In the genomic region with DNA sequence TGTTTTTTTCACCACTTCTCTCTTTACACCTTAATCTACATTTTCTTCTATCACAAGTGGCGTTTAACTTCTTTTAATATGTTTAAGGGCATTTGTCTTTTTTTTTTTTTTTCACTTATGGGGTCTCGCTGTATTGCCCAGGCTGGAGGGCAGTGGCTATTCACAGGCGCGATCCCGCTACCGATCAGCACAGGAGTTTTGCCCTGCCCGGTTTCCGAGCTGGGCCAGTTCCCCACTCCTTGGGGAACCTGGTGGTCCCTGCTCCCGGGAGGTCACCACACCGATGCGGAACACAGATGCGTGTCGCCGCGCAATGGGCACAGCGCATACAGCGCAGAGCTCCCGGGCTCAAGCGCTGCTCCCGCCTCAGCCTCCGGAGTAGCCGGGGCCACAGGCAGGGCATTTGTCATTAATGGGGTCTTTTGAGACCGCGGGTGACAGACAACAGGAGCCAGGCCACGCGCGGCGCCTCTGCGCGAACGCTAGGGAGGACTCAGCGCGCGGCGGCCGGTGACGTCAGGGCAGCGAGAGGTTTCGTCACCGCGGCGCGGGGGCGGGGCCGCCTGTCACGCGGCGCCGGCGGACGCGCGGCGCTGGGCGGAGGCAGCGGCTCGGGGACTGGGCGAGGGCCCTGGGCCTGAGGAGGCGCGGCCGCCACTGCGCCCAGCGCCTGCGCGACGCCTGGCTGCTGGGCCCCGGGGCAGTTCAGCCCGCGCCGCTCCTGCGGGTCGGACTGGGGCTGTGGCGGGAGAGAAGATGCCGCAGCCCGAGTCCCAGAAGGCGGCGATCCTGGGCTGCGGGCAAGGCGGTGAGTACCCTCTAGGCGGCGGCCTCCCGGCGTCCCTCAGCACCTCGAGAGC, we compare ENCODE assay signal across 8 cellular contexts. TPM values are rescaled to one million over a fixed set of nuclear protein-coding genes. Genes with fewer than 3 reads are reported as not detected.
DNase-seq lines count a peak whose midpoint lies in the region; ATAC-seq and TF ChIP-seq lines count a peak whose summit lies in the region.

GALNT11 (plus strand) TSS at position 598 of the 860 bp plus-strand sequence. CDS start 68,554 bp downstream, outside the sequence.

- peak within 1 kb of the TSS; percentile 79 for H3K4me3 ChIP-seq in H7 (ENCODE audit: insufficient read depth, low read depth, low read length)
- H3K4me3 ChIP-seq in MG63 = peak within 1 kb of the TSS; percentile 74
- peak within 1 kb of the TSS; percentile 85 for H3K4me3 ChIP-seq in parathyroid adenoma (ENCODE audit: low read depth, low read length)
- H3K4me3 ChIP-seq in tibial artery = peak within 1 kb of the TSS; percentile 67 to 70

- peaks cover 3% of the 10 kb centered on the region for H3K4me1 ChIP-seq in parathyroid adenoma
- H3K4me1 ChIP-seq in tibial artery = peaks cover 0 to 12% (median 5%) of the 10 kb centered on the region in 4 donors

- TF ChIP-seq CTCF in parathyroid adenoma (IDR thresholded peaks at IDR 0.05) (no peak), tibial artery (IDR thresholded peaks at IDR 0.05) (peak; percentile 12 to 32)

- peak; percentile 66 for DNase-seq in GM04504 (ENCODE audit: low read depth)
- DNase-seq in H7 = peak; percentile 97
- peak; percentile 75 for DNase-seq in MG63
- peak; percentile 38 to 75 for DNase-seq in SW 1271 (lab: John Stamatoyannopoulos, UW)
- DNase-seq in activated naive CD8-positive, alpha-beta T cell treated with anti-CD3 and anti-CD28 coated beads, Interleukin-2, amount 50 U/mL, for 16 hours (ENCODE audit: low read depth, low spot score) = peak; percentile 67
- DNase-seq in Right ventricle myocardium inferior (ENCODE audit: missing footprints) = peak; percentile 95
- DNase-seq in tibial artery = peak; percentile 78 to 91

- H3K27ac ChIP-seq in parathyroid adenoma (peak within 1 kb of the TSS; percentile 80), tibial artery (peak within 1 kb of the TSS; percentile 83)

- H3K9me3 ChIP-seq in MG63 (no peaks in the 10 kb centered on the region), parathyroid adenoma (ENCODE audit: control insufficient read depth, low read length) (no peaks in the 10 kb centered on the region), tibial artery (no peaks in the 10 kb centered on the region)

- 0 out of 2 replicates have a peak, but pooled peaks cover 2% of the 10 kb centered on the region for H3K27me3 ChIP-seq in H7 (ENCODE audit: control insufficient read depth, insufficient read depth, low read length)
- H3K27me3 ChIP-seq in MG63 = no peaks in the 10 kb centered on the region
- no peaks in the 10 kb centered on the region for H3K27me3 ChIP-seq in parathyroid adenoma (ENCODE audit: control insufficient read depth, insufficient read depth, low read length)
- H3K27me3 ChIP-seq in tibial artery = no peaks in the 10 kb centered on the region

- peak within 1 kb of the TSS; percentile 98 for H2AFZ ChIP-seq in parathyroid adenoma

- H3K36me3 ChIP-seq in H7 (replicated peaks; ENCODE audit: control insufficient read depth, insufficient read depth, low read length) (no peaks in the 10 kb centered on the region), MG63 (peaks cover 5% of the 10 kb centered on the region; the same call in 1 of the 2 replicates), parathyroid adenoma (ENCODE audit: control insufficient read depth, insufficient read depth, low read length) (no peaks in the 10 kb centered on the region), tibial artery (peaks cover 0 to 9% (median 6%) of the 10 kb centered on the region in 3 donors)

- peak within 1 kb of the TSS; percentile 98 for H3K4me2 ChIP-seq in parathyroid adenoma (ENCODE audit: low read length)

- ATAC-seq in Right ventricle myocardium inferior = peak; percentile 99

- H3K79me2 ChIP-seq in parathyroid adenoma = peaks cover 17% of the 10 kb centered on the region

- intact Hi-C loops in Right ventricle myocardium inferior (cut with DNase I) = no loop called here
- intact Hi-C loops in tibial artery (cut with DNase I; ENCODE audit: low total_unique reads) = loop anchor here (10.0 kb wide), 1 partner anchor 151 kb away; the partner anchor contains the start of gene PRKAG2

- no peak within 1 kb of the TSS for H3K9ac ChIP-seq in parathyroid adenoma

RNA-seq across cellular contexts. Expression of gene GALNT11, which starts in this region (rescaled TPM):
- total RNA-seq in H7 (2014; rRNA removed; shearing (Covaris generic)) = 29.6 and 30.0 TPM in 2 replicates
- 16.6 and 16.7 TPM in 2 replicates for total RNA-seq in MG63 (2014; rRNA removed; shearing (Covaris generic); ENCODE audit: low replicate concordance)
- total RNA-seq in Right ventricle myocardium inferior = 22.7 TPM

Comparison
In these comparisons a context has a peak if more than half of its experiments do, and no peak if none do; other contexts are left out.
1. Peak in every context shown above with its lines: DNase-seq, ATAC-seq, H3K4me3 ChIP-seq and H3K27ac ChIP-seq.